In the genomic region with DNA sequence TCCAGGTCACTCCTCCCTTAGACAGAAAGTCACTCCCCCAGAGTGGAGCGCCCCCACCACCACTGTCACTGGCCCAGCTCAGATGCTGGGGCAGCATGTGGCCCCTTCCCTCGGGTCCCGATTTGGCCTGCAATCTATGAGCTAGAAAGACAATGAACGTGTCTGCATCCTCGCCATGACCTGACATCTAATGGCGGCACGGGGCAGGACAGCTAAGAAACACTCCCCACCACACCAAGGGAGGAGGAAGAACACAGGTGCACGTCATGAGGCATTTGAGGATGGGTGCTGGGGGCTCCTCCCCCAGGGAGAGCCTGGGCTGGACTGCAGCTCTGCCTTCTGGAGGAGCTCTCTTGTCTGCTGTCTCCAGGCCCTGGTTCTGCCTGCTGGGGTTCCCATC, we compare ENCODE assay signal across 21 cellular contexts. TPM values are rescaled to one million over a fixed set of nuclear protein-coding genes. Genes with fewer than 3 reads are reported as not detected.
DNase-seq lines count a peak whose midpoint lies in the region; ATAC-seq, FAIRE-seq and TF ChIP-seq lines count a peak whose summit lies in the region.
"Had no signal": no experiment of that assay in that cellular context is flagged by ENCODE, and none has a peak within 500 bp of the region (broad histone marks: within the 10 kb centered on the region; RNA-seq: fewer than 3 reads in every experiment).

No MANE protein-coding gene starts in this region.

- TF ChIP-seq POLR2A in K562 (conservative IDR thresholded peaks at IDR 0.05): no peak
- no peak for TF ChIP-seq POLR2A in tibial nerve (IDR thresholded peaks at IDR 0.05)

- no peak overlapping the region for H4K91ac ChIP-seq in neuronal stem cell (ENCODE audit: low read depth, low read length, poor library complexity)

- no peak overlapping the region for H2BK5ac ChIP-seq in neuronal stem cell (ENCODE audit: low read length)

- TF ChIP-seq RAD21 in K562 (CRISPR knock-in tag; conservative IDR thresholded peaks at IDR 0.05 in 1 of 2, IDR thresholded peaks at IDR 0.05 in 1 of 2): no peak

- in situ Hi-C loops in GM13976 (cut with MboI; ENCODE audit: low sequenced_read_pairs, unreplicated experiment) (no loop called here), GM13977 (cut with MboI; ENCODE audit: low pct_unique_long_range_greater_than_20kb, low sequenced_read_pairs, unreplicated experiment) (no loop called here), K562 (cut with MboI) (no loop called here)

- H3K4me3 ChIP-seq in K562 (no peak overlapping the region), neuronal stem cell (ENCODE audit: low read length in 2 of 2) (no peak overlapping the region), tibial nerve (no peak overlapping the region)

- H2BK120ac ChIP-seq in neuronal stem cell (ENCODE audit: low read depth, low read length): no peak overlapping the region

- intact Hi-C loops in K562 (cut with micrococcal nuclease): no loop called here
- intact Hi-C loops in activated T-helper 1 cell treated with anti-CD3 and anti-CD28 coated beads, Interleukin-12 subunit alpha, Interleukin-12 subunit beta, Interleukin-2, Interleukin-4 antibody, amounts not matched to agents 30 ng/mL and 10 ng/mL and 1 ng/mL, durations not matched to agents 14 hours and 24 hours and 36 hours (cut with micrococcal nuclease): no loop called here

- peaks cover 17 to 53% of the 10 kb centered on the region in 2 experiments for H3K27me3 ChIP-seq in K562 (ENCODE audit: control insufficient read depth in 2 of 2, insufficient read depth in 2 of 2, low read length in 2 of 2)
- peaks cover 0 to 4% (median 0%) of the 10 kb centered on the region in 3 experiments for H3K27me3 ChIP-seq in neuronal stem cell (ENCODE audit: control insufficient read depth in 3 of 3, insufficient read depth in 3 of 3, low read depth in 1 of 3, low read length in 3 of 3)
- no peaks in the 10 kb centered on the region for H3K27me3 ChIP-seq in tibial nerve

- no peaks in the 10 kb centered on the region for H3K79me1 ChIP-seq in neuronal stem cell (ENCODE audit: low read depth, low read length)

- peak overlapping the region; percentile 55 for H3K18ac ChIP-seq in neuronal stem cell (ENCODE audit: low read length)

- ATAC-seq in K562: peak; percentile 56
- ATAC-seq: HCT116 had no signal

- H3K27ac Mint-ChIP-seq in activated T-helper 1 cell treated with anti-CD3 and anti-CD28 coated beads, Interleukin-12 subunit alpha, Interleukin-12 subunit beta, Interleukin-2, Interleukin-4 antibody, amounts not matched to agents 30 ng/mL and 10 ng/mL and 1 ng/mL, durations not matched to agents 14 hours and 24 hours and 36 hours: no peak overlapping the region
- H3K27ac Mint-ChIP-seq: CD4-positive, CD25-positive, alpha-beta regulatory T cell; HFFc6 had no signal

- no peaks in the 10 kb centered on the region for H3K9me1 ChIP-seq in K562 (ENCODE audit: control insufficient read depth, insufficient read depth, low read length)

- peak; percentile 8 for DNase-seq in GM13976 (ENCODE audit: low spot score)
- peak; percentile 5 for DNase-seq in GM13977 (ENCODE audit: low spot score)
- no peak for DNase-seq in K562 (ENCODE audit: extremely low read depth in 1 of 4, low spot score in 3 of 4)
- no peak for DNase-seq in neuronal stem cell (ENCODE audit: low spot score)
- DNase-seq in activated T-helper 1 cell treated with anti-CD3 and anti-CD28 coated beads, Interleukin-12 subunit alpha, Interleukin-12 subunit beta, Interleukin-2, Interleukin-4 antibody, amounts not matched to agents 30 ng/mL and 10 ng/mL and 1 ng/mL, durations not matched to agents 14 hours and 24 hours and 36 hours (ENCODE audit: low spot score): no peak
- DNase-seq in iPS-NIHi7 (ENCODE audit: extremely low spot score): no peak
- no peak for DNase-seq in tibial nerve (ENCODE audit: low spot score in 2 of 2)
- DNase-seq: ACHN; BE2C; C1 segment of cervical spinal cord; Caco-2; CD4-positive, CD25-positive, alpha-beta regulatory T cell; HFFc6 had no signal

- peaks cover 1% of the 10 kb centered on the region for H3K27me3 Mint-ChIP-seq in activated T-helper 1 cell treated with anti-CD3 and anti-CD28 coated beads, Interleukin-12 subunit alpha, Interleukin-12 subunit beta, Interleukin-2, Interleukin-4 antibody, amounts not matched to agents 30 ng/mL and 10 ng/mL and 1 ng/mL, durations not matched to agents 14 hours and 24 hours and 36 hours (ENCODE audit: insufficient read depth)

- no peak overlapping the region for H2BK12ac ChIP-seq in neuronal stem cell (ENCODE audit: low read length)

- no peak for FAIRE-seq in K562 (lab: Jason Lieb, UNC)
- FAIRE-seq: A204.1, D721Med, G401.6, GM12891, H54 had no signal

- H4K20me1 ChIP-seq in K562 (replicated peaks; ENCODE audit: control insufficient read depth, insufficient read depth, low read length): no peaks in the 10 kb centered on the region

- no peaks in the 10 kb centered on the region for H3K4me1 Mint-ChIP-seq in activated T-helper 1 cell treated with anti-CD3 and anti-CD28 coated beads, Interleukin-12 subunit alpha, Interleukin-12 subunit beta, Interleukin-2, Interleukin-4 antibody, amounts not matched to agents 30 ng/mL and 10 ng/mL and 1 ng/mL, durations not matched to agents 14 hours and 24 hours and 36 hours (ENCODE audit: low read depth)

- H3K14ac ChIP-seq in neuronal stem cell (ENCODE audit: low read length): peak overlapping the region; percentile 5

- no peaks in the 10 kb centered on the region for H3K9me3 Mint-ChIP-seq in activated T-helper 1 cell treated with anti-CD3 and anti-CD28 coated beads, Interleukin-12 subunit alpha, Interleukin-12 subunit beta, Interleukin-2, Interleukin-4 antibody, amounts not matched to agents 30 ng/mL and 10 ng/mL and 1 ng/mL, durations not matched to agents 14 hours and 24 hours and 36 hours
- H3K9me3 Mint-ChIP-seq: CD4-positive, CD25-positive, alpha-beta regulatory T cell; HFFc6 had no signal

- H2AFZ ChIP-seq in K562 (ENCODE audit: low read depth, low read length): no peak overlapping the region
- H2AFZ ChIP-seq in neuronal stem cell (ENCODE audit: low read length): peak overlapping the region; percentile 18

- no peak overlapping the region for H3K23ac ChIP-seq in neuronal stem cell (ENCODE audit: low read depth, low read length, poor library complexity)

- H3K4me1 ChIP-seq in K562 (replicated peaks in 1 of 2; ENCODE audit: control insufficient read depth in 2 of 2, insufficient read depth in 2 of 2, low read length in 2 of 2): peaks cover 0 to 6% of the 10 kb centered on the region in 2 experiments; a peak in 2 of 5 replicates
- peaks cover 12 to 18% of the 10 kb centered on the region in 2 donors for H3K4me1 ChIP-seq in neuronal stem cell (ENCODE audit: control insufficient read depth in 2 of 2, insufficient read depth in 1 of 2, low read depth in 1 of 2, low read length in 2 of 2)
- no peaks in the 10 kb centered on the region for H3K4me1 ChIP-seq in tibial nerve
- H3K4me1 ChIP-seq: BE2C had no signal

- H3K9ac ChIP-seq in K562 (ENCODE audit: insufficient read depth in 1 of 2, low read depth in 2 of 2, low read length in 2 of 2): no peak overlapping the region
- H3K9ac ChIP-seq in neuronal stem cell (ENCODE audit: low read depth, low read length, poor library complexity): peak overlapping the region; percentile 7

- no peaks in the 10 kb centered on the region for H3K79me2 ChIP-seq in K562 (ENCODE audit: control insufficient read depth, insufficient read depth, low read length)

- peak overlapping the region; percentile 60 for H2BK15ac ChIP-seq in neuronal stem cell (ENCODE audit: low read length)

- no peak overlapping the region for H3K4me2 ChIP-seq in K562 (ENCODE audit: insufficient read depth, low read length)
- no peak overlapping the region for H3K4me2 ChIP-seq in neuronal stem cell (ENCODE audit: insufficient read depth, low read length, poor library complexity, severe bottlenecking)

- TF ChIP-seq CTCF in GM13976 (IDR thresholded peaks at IDR 0.05; ENCODE audit: borderline replicate concordance, control extremely low read depth, extremely low read depth, insufficient read depth, missing control alignments) (no peak), GM13977 (IDR thresholded peaks at IDR 0.05; ENCODE audit: extremely low read depth, insufficient read depth, missing control alignments) (no peak), K562 (IDR thresholded peaks at IDR 0.05 in 2 of 3, conservative IDR thresholded peaks at IDR 0.05 in 1 of 3; ENCODE audit: insufficient read depth in 2 of 3, low read depth in 1 of 3, low read length in 3 of 3) (no peak), tibial nerve (IDR thresholded peaks at IDR 0.05) (no peak)

- no peak overlapping the region for H3K27ac ChIP-seq in K562 (ENCODE audit: extremely low read depth, low read depth, low read length)
- no peak overlapping the region for H3K27ac ChIP-seq in neuronal stem cell (replicated peaks; ENCODE audit: low read length)
- no peak overlapping the region for H3K27ac ChIP-seq in tibial nerve
- H3K27ac ChIP-seq: HL-60 had no signal

- H3K36me3 Mint-ChIP-seq in activated T-helper 1 cell treated with anti-CD3 and anti-CD28 coated beads, Interleukin-12 subunit alpha, Interleukin-12 subunit beta, Interleukin-2, Interleukin-4 antibody, amounts not matched to agents 30 ng/mL and 10 ng/mL and 1 ng/mL, durations not matched to agents 14 hours and 24 hours and 36 hours (ENCODE audit: low read depth): no peaks in the 10 kb centered on the region
- H3K36me3 Mint-ChIP-seq: CD4-positive, CD25-positive, alpha-beta regulatory T cell had no signal

- POLR2A ChIA-PET in K562 (lab: Yijun Ruan, JAX): no interaction called here

- H4K8ac ChIP-seq in neuronal stem cell (ENCODE audit: low read depth, low read length): no peak overlapping the region

- WGBS in K562 (ENCODE audit: insufficient coverage, low coverage, missing lambda C conversion rate): 3% methylated on average over 8 of the region's 8 CpGs
- WGBS in neuronal stem cell (ENCODE audit: extremely low coverage in 2 of 2, insufficient read length in 2 of 2, insufficient replicate concordance in 1 of 2), 2 donors: no CpG with 5 or more reads among the region's 8 CpGs
- WGBS in tibial nerve, 2 donors: 84 to 91% methylated on average over 8 of the region's 8 CpGs

- BruUV-seq in K562 (replicated peaks; lab: Mats Ljungman, UMichigan): no TSS peak

- peak overlapping the region; percentile 1 for H2AK5ac ChIP-seq in neuronal stem cell (ENCODE audit: low read depth, low read length)

- no peak overlapping the region for H3K4ac ChIP-seq in neuronal stem cell (ENCODE audit: low read length)

- no peaks in the 10 kb centered on the region for H3K36me3 ChIP-seq in K562 (ENCODE audit: control insufficient read depth, insufficient read depth, low read length)
- no peaks in the 10 kb centered on the region for H3K36me3 ChIP-seq in neuronal stem cell (replicated peaks in 1 of 2; ENCODE audit: control insufficient read depth in 2 of 2, insufficient read depth in 2 of 2, low read length in 2 of 2)
- H3K36me3 ChIP-seq in tibial nerve: no peaks in the 10 kb centered on the region
- H3K36me3 ChIP-seq: BE2C had no signal

- no peak overlapping the region for H3K4me3 Mint-ChIP-seq in activated T-helper 1 cell treated with anti-CD3 and anti-CD28 coated beads, Interleukin-12 subunit alpha, Interleukin-12 subunit beta, Interleukin-2, Interleukin-4 antibody, amounts not matched to agents 30 ng/mL and 10 ng/mL and 1 ng/mL, durations not matched to agents 14 hours and 24 hours and 36 hours
- H3K4me3 Mint-ChIP-seq: CD4-positive, CD25-positive, alpha-beta regulatory T cell; HFFc6 had no signal

- H3K9me3 ChIP-seq in K562 (replicated peaks; ENCODE audit: control insufficient read depth, insufficient read depth, low read depth, low read length): no peaks in the 10 kb centered on the region
- no peaks in the 10 kb centered on the region for H3K9me3 ChIP-seq in neuronal stem cell (replicated peaks in 1 of 2; ENCODE audit: control insufficient read depth in 2 of 2, insufficient read depth in 1 of 2, low read depth in 1 of 2, low read length in 2 of 2)
- no peaks in the 10 kb centered on the region for H3K9me3 ChIP-seq in tibial nerve
- H3K9me3 ChIP-seq: BE2C, Caco-2 had no signal

- TF ChIP-seq EP300 in K562 (IDR thresholded peaks at IDR 0.05; ENCODE audit: low read length) (no peak), tibial nerve (IDR thresholded peaks at IDR 0.05) (no peak)

- CTCF ChIA-PET in K562 (lab: Yijun Ruan, JAX; ENCODE audit: low intra/inter-chr PET ratio): interaction anchor here (0.6 kb wide), 1 partner anchor 21 kb away, joined by 3 read pairs; no protein-coding TSS in a partner anchor

RNA-seq across cellular contexts. Expression of a gene that starts 8.7 kb away (rescaled TPM):
- not detected in 2 replicates for total RNA-seq in K562 (2011; cell fraction: chromatin; rRNA removed; ENCODE audit: low replicate concordance)
- total RNA-seq in K562 (2011; cell fraction: nucleolus; rRNA removed): not detected in 2 replicates
- not detected in 2 replicates for total RNA-seq in K562 (2011; cell fraction: nucleoplasm; rRNA removed)
- total RNA-seq in K562 (2014; rRNA removed) (not detected in 2 replicates), K562 (2014; rRNA removed; fragmentation: Illumina TruSeq; extraction: Trizol) (not detected in 2 replicates), K562 (2015; rRNA removed; fragmentation: Illumina TruSeq; extraction: Trizol) (not detected in 2 replicates), K562 (2021) (not detected in 2 replicates), tibial nerve (10 to 100 TPM in 2 of 4 donors, 1 to 10 TPM in 2; 2.5 to 24.7 (median 9.8) TPM)
- polyA plus RNA-seq in K562 (2011; rRNA removed) (not detected in 2 replicates), K562 (2014; fragmentation: Illumina TruSeq; extraction: Trizol) (not detected in 2 replicates), K562 (2014; fragmentation: Nextera tagmentation; extraction: Ambion mirVana) (not detected), K562 (2014; rRNA removed) (0.04 TPM in 1 of 2 replicates, not detected in the other)
- not detected in 2 replicates for polyA plus RNA-seq in K562 (2011; cell fraction: cytosol; rRNA removed)
- polyA plus RNA-seq in K562 (2011; cell fraction: nucleus; rRNA removed): not detected in 2 replicates
- polyA plus RNA-seq in K562 (2012): not detected in 2 replicates
- polyA minus RNA-seq in K562 (2011; rRNA and poly(A)+ RNA removed): not detected in 2 replicates
- polyA minus RNA-seq in K562 (2011; cell fraction: cytosol; rRNA and poly(A)+ RNA removed): not detected in 2 replicates
- polyA minus RNA-seq in K562 (2011; cell fraction: nucleus; rRNA and poly(A)+ RNA removed): not detected in 2 replicates
- 5.1 TPM for polyA plus RNA-seq in neuronal stem cell (2013, experiment 1 of 2)
- polyA plus RNA-seq in neuronal stem cell (2013, experiment 2 of 2): 5.5 TPM
- total RNA-seq in activated T-helper 1 cell treated with anti-CD3 and anti-CD28 coated beads, Interleukin-12 subunit alpha, Interleukin-12 subunit beta, Interleukin-2, Interleukin-4 antibody, amounts not matched to agents 30 ng/mL and 10 ng/mL and 1 ng/mL, durations not matched to agents 14 hours and 24 hours and 36 hours: 0.93 and 1.5 TPM in 2 replicates
- total RNA-seq: Caco-2, HFFc6, HT1080 had no signal

Comparison
In these comparisons a context has a peak if more than half of its experiments do, and no peak if none do; other contexts are left out.
1. DNase-seq: peak in GM13976 (single experiment) and GM13977 (single experiment); none in K562 (0 of 4), neuronal stem cell (single experiment), activated T-helper 1 cell treated with anti-CD3 and anti-CD28 coated beads, Interleukin-12 subunit alpha, Interleukin-12 subunit beta, Interleukin-2, Interleukin-4 antibody, amounts not matched to agents 30 ng/mL and 10 ng/mL and 1 ng/mL, durations not matched to agents 14 hours and 24 hours and 36 hours (single experiment), iPS-NIHi7 (single experiment) and tibial nerve (0 of 2).